9 cellular contexts compared by ENCODE assay signal in genomic region chr5:32542216-32543059, GRCh38. TPM values are rescaled to one million over a fixed set of nuclear protein-coding genes. Genes with fewer than 3 reads are reported as not detected.
A peak's percentile ranks its signal among the peaks of the same experiment; 100 is the strongest.
DNase-seq lines count a peak whose midpoint lies in the region; ATAC-seq and TF ChIP-seq lines count a peak whose summit lies in the region.
"Had no signal": no experiment of that assay in that cellular context is flagged by ENCODE, and none has a peak within 500 bp of the region (broad histone marks: within the 10 kb centered on the region; RNA-seq: fewer than 3 reads in every experiment).

No MANE protein-coding gene starts in this region.

- no peaks in the 10 kb centered on the region for H3K27me3 ChIP-seq in foreskin keratinocyte
- H3K27me3 ChIP-seq in vagina = no peaks in the 10 kb centered on the region
- H3K27me3 ChIP-seq in left lung = no peaks in the 10 kb centered on the region

- no peaks in the 10 kb centered on the region for H3K4me1 ChIP-seq in foreskin keratinocyte
- H3K4me1 ChIP-seq in vagina = no peaks in the 10 kb centered on the region
- peaks cover 0 to 22% of the 10 kb centered on the region in 2 donors for H3K4me1 ChIP-seq in left lung

- intact Hi-C loops in vagina (cut with DNase I) (no loop called here), left lung (cut with DNase I) (no loop called here)

- TF ChIP-seq CTCF in foreskin keratinocyte (conservative IDR thresholded peaks at IDR 0.05) (no peak), vagina (IDR thresholded peaks at IDR 0.05) (no peak), left lung (IDR thresholded peaks at IDR 0.05) (no peak)

- H3K27ac ChIP-seq in foreskin keratinocyte (no peak overlapping the region), vagina (no peak overlapping the region), left lung (no peak overlapping the region)

- H3K36me3 ChIP-seq in vagina (no peaks in the 10 kb centered on the region), left lung (no peaks in the 10 kb centered on the region)

- ATAC-seq in GM18909 (IDR thresholded peaks at IDR 0.05; ENCODE audit: poor library complexity, unreplicated experiment) = peak; percentile 78
- ATAC-seq in HG02678 (IDR thresholded peaks at IDR 0.05; ENCODE audit: unreplicated experiment) = peak; percentile 70
- peak; percentile 61 for ATAC-seq in foreskin keratinocyte
- ATAC-seq in left lung = no peak
- ATAC-seq: Panc1 had no signal

- DNase-seq in NOMO-1 treated with DMSO at 0.1 percent for 48 hours (lab: John Stamatoyannopoulos, UW; ENCODE audit: unreplicated experiment) = peak; percentile 97
- peak; percentile 17 to 18 for DNase-seq in foreskin keratinocyte
- no peak for DNase-seq in vagina (ENCODE audit: extremely low spot score in 2 of 2)
- DNase-seq in NCI-H128 (lab: John Stamatoyannopoulos, UW; ENCODE audit: unreplicated experiment) = no peak
- DNase-seq in left lung = no peak
- DNase-seq in HuH-7.5 (ENCODE audit: low spot score) = no peak

- no peak for TF ChIP-seq POLR2A in vagina (IDR thresholded peaks at IDR 0.05)

- H3K9me3 ChIP-seq in vagina (no peaks in the 10 kb centered on the region), left lung (no peaks in the 10 kb centered on the region)

- H3K4me3 ChIP-seq in vagina (no peak overlapping the region), left lung (no peak overlapping the region)

RNA-seq across cellular contexts. Expression of gene SUB1, which starts 42.9 kb away (rescaled TPM):
- total RNA-seq in foreskin keratinocyte (327 and 352 TPM in 2 replicates), vagina (71.9 TPM), left lung (100 to 1,000 TPM; 166 to 177 TPM)
- 397 and 446 TPM in 2 replicates for polyA plus RNA-seq in foreskin keratinocyte

Comparison
In these comparisons a context has a peak if more than half of its experiments do, and no peak if none do; other contexts are left out.
1. DNase-seq: peak in NOMO-1 treated with DMSO at 0.1 percent for 48 hours (single experiment) and foreskin keratinocyte (2 of 2); none in vagina (0 of 2), NCI-H128 (single experiment), left lung (0 of 2) and HuH-7.5 (single experiment).